8 cellular contexts compared by ENCODE assay signal in genomic region chr11:3880724-3881123, GRCh38. TPM values are rescaled to one million over a fixed set of nuclear protein-coding genes. Genes with fewer than 3 reads are reported as not detected.
A peak's percentile ranks its signal among the peaks of the same experiment; 100 is the strongest.
DNase-seq lines count a peak whose midpoint lies in the region; ATAC-seq and TF ChIP-seq lines count a peak whose summit lies in the region.

No MANE protein-coding gene starts in this region.

- intact Hi-C loops in activated CD4-positive, alpha-beta T cell treated with anti-CD3 and anti-CD28 coated beads, Interleukin-2, amount 10 ng/mL, durations not matched to agents 24 days and 14 days (cut with micrococcal nuclease): no loop called here
- intact Hi-C loops in IMR-90 (cut with micrococcal nuclease) (no loop called here), ovary (cut with DNase I) (no loop called here)

- dilution Hi-C loops in IMR-90 (cut with HindIII; ENCODE audit: low sequenced_read_pairs, unreplicated experiment): no loop called here

- in situ Hi-C loops in IMR-90 (cut with MboI; ENCODE audit: low sequenced_read_pairs): no loop called here

- H3K9me1 ChIP-seq in IMR-90 (ENCODE audit: insufficient read depth, low read length): peaks cover 3% of the 10 kb centered on the region; the same call in 1 of the 2 replicates

- no peak overlapping the region for H3K4me3 Mint-ChIP-seq in activated CD4-positive, alpha-beta T cell treated with anti-CD3 and anti-CD28 coated beads, Interleukin-2, amount 10 ng/mL, durations not matched to agents 24 days and 14 days
- H3K4me3 Mint-ChIP-seq in stimulated activated naive B cell treated with anti-CD40 and anti-IgM and Interleukin-4, amounts not matched to agents 10 μg/mL and 1 μg/mL and 100 μg/mL, for 72 hours: peak overlapping the region; percentile 42 to 64

- H3K14ac ChIP-seq in IMR-90 (replicated peaks; ENCODE audit: low read depth, low read length): peak overlapping the region; percentile 33; the same call in 1 of the 2 replicates

- TF ChIP-seq POLR2A in IMR-90 (IDR thresholded peaks at IDR 0.05; ENCODE audit: low read depth, low read length) (no peak), ovary (IDR thresholded peaks at IDR 0.05) (no peak)

- ATAC-seq in IMR-90 (ENCODE audit: low read depth) (peak; percentile 42), HG03521 (IDR thresholded peaks at IDR 0.05; ENCODE audit: unreplicated experiment) (no peak)
- peak; percentile 60 for ATAC-seq in stimulated activated naive B cell treated with anti-CD40 and anti-IgM and Interleukin-4, amounts not matched to agents 10 μg/mL and 1 μg/mL and 100 μg/mL, for 72 hours (replicated peaks)

- no peaks in the 10 kb centered on the region for H3K27me3 Mint-ChIP-seq in activated CD4-positive, alpha-beta T cell treated with anti-CD3 and anti-CD28 coated beads, Interleukin-2, amount 10 ng/mL, durations not matched to agents 24 days and 14 days
- no peaks in the 10 kb centered on the region for H3K27me3 Mint-ChIP-seq in stimulated activated naive B cell treated with anti-CD40 and anti-IgM and Interleukin-4, amounts not matched to agents 10 μg/mL and 1 μg/mL and 100 μg/mL, for 72 hours

- POLR2A ChIA-PET in IMR-90 (lab: Charles Lee; ENCODE audit: unreplicated experiment): no interaction called here

- H3K56ac ChIP-seq in IMR-90 (ENCODE audit: extremely low read depth, insufficient read depth, low read length): no peak overlapping the region

- no peak for TF ChIP-seq EP300 in ovary (IDR thresholded peaks at IDR 0.05)

- H2AK9ac ChIP-seq in IMR-90 (replicated peaks; ENCODE audit: low read depth, low read length, poor library complexity): no peak overlapping the region

- no peak overlapping the region for H3K4me3 ChIP-seq in IMR-90 (ENCODE audit: insufficient read depth, low read depth, low read length)
- no peak overlapping the region for H3K4me3 ChIP-seq in ovary

- no peak overlapping the region for H3K27ac ChIP-seq in IMR-90 (ENCODE audit: insufficient read depth, low read length)
- peak overlapping the region; percentile 48 for H3K27ac ChIP-seq in epithelial cell of prostate
- peak overlapping the region in 1 of 2 donors; percentile 64 for H3K27ac ChIP-seq in ovary

- H3K9me3 Mint-ChIP-seq in activated CD4-positive, alpha-beta T cell treated with anti-CD3 and anti-CD28 coated beads, Interleukin-2, amount 10 ng/mL, durations not matched to agents 24 days and 14 days: no peaks in the 10 kb centered on the region
- peaks cover 0 to 4% of the 10 kb centered on the region in 2 donors for H3K9me3 Mint-ChIP-seq in stimulated activated naive B cell treated with anti-CD40 and anti-IgM and Interleukin-4, amounts not matched to agents 10 μg/mL and 1 μg/mL and 100 μg/mL, for 72 hours

- peaks cover 27 to 38% of the 10 kb centered on the region in 2 experiments for H3K79me1 ChIP-seq in IMR-90 (ENCODE audit: low read depth in 1 of 2, low read length in 2 of 2)

- peak overlapping the region; percentile 26 for H2AFZ ChIP-seq in IMR-90 (replicated peaks; ENCODE audit: low read length, poor library complexity)

- H2AK5ac ChIP-seq in IMR-90 (ENCODE audit: low read depth, low read length): no peak overlapping the region

- H3K4me1 ChIP-seq in IMR-90 (ENCODE audit: control insufficient read depth, insufficient read depth, low read length) (peaks cover 7% of the 10 kb centered on the region; the same call in 1 of the 2 replicates), ovary (ENCODE audit: insufficient read depth) (peaks cover 12% of the 10 kb centered on the region)

- no peak overlapping the region for H3K4ac ChIP-seq in IMR-90 (ENCODE audit: low read depth, low read length)

- H3K9me3 ChIP-seq in IMR-90 (ENCODE audit: control insufficient read depth, insufficient read depth, low read length) (no peaks in the 10 kb centered on the region), ovary (no peaks in the 10 kb centered on the region)

- peaks cover 6% of the 10 kb centered on the region for H3K36me3 Mint-ChIP-seq in activated CD4-positive, alpha-beta T cell treated with anti-CD3 and anti-CD28 coated beads, Interleukin-2, amount 10 ng/mL, durations not matched to agents 24 days and 14 days (ENCODE audit: low read depth)
- H3K36me3 Mint-ChIP-seq in stimulated activated naive B cell treated with anti-CD40 and anti-IgM and Interleukin-4, amounts not matched to agents 10 μg/mL and 1 μg/mL and 100 μg/mL, for 72 hours: peaks cover 13 to 17% of the 10 kb centered on the region in 2 donors

- H2BK120ac ChIP-seq in IMR-90 (ENCODE audit: low read depth, low read length): no peak overlapping the region

- H3K4me1 Mint-ChIP-seq in activated CD4-positive, alpha-beta T cell treated with anti-CD3 and anti-CD28 coated beads, Interleukin-2, amount 10 ng/mL, durations not matched to agents 24 days and 14 days: peaks cover 51% of the 10 kb centered on the region
- H3K4me1 Mint-ChIP-seq in stimulated activated naive B cell treated with anti-CD40 and anti-IgM and Interleukin-4, amounts not matched to agents 10 μg/mL and 1 μg/mL and 100 μg/mL, for 72 hours: peaks cover 49 to 85% of the 10 kb centered on the region in 2 donors

- BruUV-seq in IMR-90 (replicated peaks; lab: Mats Ljungman, UMichigan): no TSS peak

- no peak for TF ChIP-seq RAD21 in IMR-90 (IDR thresholded peaks at IDR 0.05; ENCODE audit: low read length)

- no peak overlapping the region for H2BK5ac ChIP-seq in IMR-90 (ENCODE audit: low read depth, low read length, poor library complexity, severe bottlenecking)

- no peak overlapping the region for H2BK20ac ChIP-seq in IMR-90 (ENCODE audit: low read depth, low read length)

- no peak overlapping the region for H4K5ac ChIP-seq in IMR-90 (ENCODE audit: low read depth, low read length)

- no peaks in the 10 kb centered on the region for H3K36me3 ChIP-seq in IMR-90 (ENCODE audit: control insufficient read depth, insufficient read depth, low read length)
- H3K36me3 ChIP-seq in ovary: no peaks in the 10 kb centered on the region

- CTCF ChIA-PET in IMR-90 (lab: Yijun Ruan, JAX): interaction anchor here (1.1 kb wide), 1 partner anchor 38 kb away, joined by 3 read pairs; no protein-coding TSS in a partner anchor

- H3K9ac ChIP-seq in IMR-90 (ENCODE audit: low read depth, low read length): no peak overlapping the region

- WGBS in IMR-90 (ENCODE audit: extremely low coverage in 2 of 2, insufficient read length in 1 of 2), 2 experiments: no CpG with 5 or more reads among the region's 3 CpGs
- 43 to 51% (median 46%) methylated on average over 3 of the region's 3 CpGs for WGBS in ovary, 3 donors

- H4K91ac ChIP-seq in IMR-90 (ENCODE audit: insufficient read depth, low read depth, low read length): no peak overlapping the region

- peak overlapping the region; percentile 52 for H3K27ac Mint-ChIP-seq in activated CD4-positive, alpha-beta T cell treated with anti-CD3 and anti-CD28 coated beads, Interleukin-2, amount 10 ng/mL, durations not matched to agents 24 days and 14 days
- H3K27ac Mint-ChIP-seq in stimulated activated naive B cell treated with anti-CD40 and anti-IgM and Interleukin-4, amounts not matched to agents 10 μg/mL and 1 μg/mL and 100 μg/mL, for 72 hours: peak overlapping the region; percentile 85

- H3K27me3 ChIP-seq in IMR-90 (ENCODE audit: control insufficient read depth, insufficient read depth, low read length) (no peaks in the 10 kb centered on the region), ovary (no peaks in the 10 kb centered on the region)

- H3K18ac ChIP-seq in IMR-90 (ENCODE audit: low read depth, low read length): no peak overlapping the region

- DNase-seq in activated CD4-positive, alpha-beta T cell treated with anti-CD3 and anti-CD28 coated beads, Interleukin-2, amount 10 ng/mL, durations not matched to agents 24 days and 14 days: no peak
- DNase-seq in activated CD4-positive, alpha-beta T cell treated with anti-CD3 and anti-CD28 coated beads, Interleukin-2, amount 50 U/mL, for 4 hours: no peak
- DNase-seq in IMR-90 (peak; percentile 58), epithelial cell of prostate (ENCODE audit: low read depth, low spot score) (no peak), cerebellum (ENCODE audit: low spot score) (no peak), ovary (no peak)
- DNase-seq in stimulated activated naive B cell treated with anti-CD40 and anti-IgM and Interleukin-4, amounts not matched to agents 10 μg/mL and 1 μg/mL and 100 μg/mL, for 72 hours: no peak

- H3K4me2 ChIP-seq in IMR-90 (ENCODE audit: low read depth, low read length): no peak overlapping the region

- peaks cover 10% of the 10 kb centered on the region; the same call in 1 of the 2 replicates for H4K20me1 ChIP-seq in IMR-90 (ENCODE audit: insufficient read depth, low read length)

- no peak overlapping the region for H3K23ac ChIP-seq in IMR-90 (ENCODE audit: low read depth, low read length)

- H2BK15ac ChIP-seq in IMR-90 (ENCODE audit: low read depth, low read length): no peak overlapping the region

- peak overlapping the region in 1 of 2 experiments; percentile 41; a peak in 1 of 4 replicates for H4K8ac ChIP-seq in IMR-90 (ENCODE audit: low read depth in 2 of 2, low read length in 2 of 2)

- TF ChIP-seq CTCF in IMR-90 (conservative IDR thresholded peaks at IDR 0.05; ENCODE audit: low read depth, low read length): no peak
- TF ChIP-seq CTCF in ovary (IDR thresholded peaks at IDR 0.05): no peak

TF ChIP-seq in IMR-90, 13 proteins besides CTCF, POLR2A, EP300 and RAD21:
- TF ChIP-seq MAZ (IDR thresholded peaks at IDR 0.05; ENCODE audit: borderline replicate concordance, low read depth, low read length): no peak
- TF ChIP-seq RCOR1 (IDR thresholded peaks at IDR 0.05; ENCODE audit: insufficient replicate concordance, low read length): no peak
- TF ChIP-seq RFX5 (IDR thresholded peaks at IDR 0.05; ENCODE audit: low read depth, low read length): no peak
- no peak for TF ChIP-seq CEBPB (IDR thresholded peaks at IDR 0.05; ENCODE audit: low read depth, low read length)
- no peak for TF ChIP-seq MXI1 (IDR thresholded peaks at IDR 0.05; ENCODE audit: borderline replicate concordance, low read depth, low read length)

RNA-seq across cellular contexts. Expression of gene STIM1, which starts 25.3 kb away (rescaled TPM):
- 60.6 and 63.4 TPM in 2 replicates for total RNA-seq in activated CD4-positive, alpha-beta T cell treated with anti-CD3 and anti-CD28 coated beads, Interleukin-2, amount 10 ng/mL, durations not matched to agents 24 days and 14 days
- total RNA-seq in IMR-90 (2012; rRNA removed): 13.9 and 17.9 TPM in 2 replicates
- polyA plus RNA-seq in IMR-90 (2012; rRNA removed): 19.2 and 23.0 TPM in 2 replicates
- polyA plus RNA-seq in IMR-90 (2012; cell fraction: cytosol; rRNA removed): 24.2 and 28.5 TPM in 2 replicates
- polyA plus RNA-seq in IMR-90 (2012; cell fraction: nucleus; rRNA removed; ENCODE audit: low replicate concordance): 34.8 and 44.6 TPM in 2 replicates
- 25.9 TPM for total RNA-seq in cerebellum
- total RNA-seq in ovary: 10 to 100 TPM; 26.1 to 68.5 (median 58.7) TPM
- polyA plus RNA-seq in ovary: 10 to 100 TPM; 54.7 to 75.2 TPM

RNA-seq across cellular contexts. Expression of gene RHOG, which starts 40.0 kb away (rescaled TPM):
- 174 and 176 TPM in 2 replicates for total RNA-seq in activated CD4-positive, alpha-beta T cell treated with anti-CD3 and anti-CD28 coated beads, Interleukin-2, amount 10 ng/mL, durations not matched to agents 24 days and 14 days
- total RNA-seq in IMR-90 (2012; rRNA removed) (16.3 and 20.6 TPM in 2 replicates), cerebellum (3.5 TPM), ovary (10 to 100 TPM; 23.6 to 49.2 (median 39.6) TPM)
- polyA plus RNA-seq in IMR-90 (2012; rRNA removed) (106 and 114 TPM in 2 replicates), ovary (10 to 100 TPM; 23.3 to 41.0 TPM)
- 41.7 and 123 TPM in 2 replicates for polyA plus RNA-seq in IMR-90 (2012; cell fraction: cytosol; rRNA removed)
- polyA plus RNA-seq in IMR-90 (2012; cell fraction: nucleus; rRNA removed; ENCODE audit: low replicate concordance): 16.5 and 40.2 TPM in 2 replicates
